ENCODE assay signal across 15 cellular contexts in the genomic region with DNA sequence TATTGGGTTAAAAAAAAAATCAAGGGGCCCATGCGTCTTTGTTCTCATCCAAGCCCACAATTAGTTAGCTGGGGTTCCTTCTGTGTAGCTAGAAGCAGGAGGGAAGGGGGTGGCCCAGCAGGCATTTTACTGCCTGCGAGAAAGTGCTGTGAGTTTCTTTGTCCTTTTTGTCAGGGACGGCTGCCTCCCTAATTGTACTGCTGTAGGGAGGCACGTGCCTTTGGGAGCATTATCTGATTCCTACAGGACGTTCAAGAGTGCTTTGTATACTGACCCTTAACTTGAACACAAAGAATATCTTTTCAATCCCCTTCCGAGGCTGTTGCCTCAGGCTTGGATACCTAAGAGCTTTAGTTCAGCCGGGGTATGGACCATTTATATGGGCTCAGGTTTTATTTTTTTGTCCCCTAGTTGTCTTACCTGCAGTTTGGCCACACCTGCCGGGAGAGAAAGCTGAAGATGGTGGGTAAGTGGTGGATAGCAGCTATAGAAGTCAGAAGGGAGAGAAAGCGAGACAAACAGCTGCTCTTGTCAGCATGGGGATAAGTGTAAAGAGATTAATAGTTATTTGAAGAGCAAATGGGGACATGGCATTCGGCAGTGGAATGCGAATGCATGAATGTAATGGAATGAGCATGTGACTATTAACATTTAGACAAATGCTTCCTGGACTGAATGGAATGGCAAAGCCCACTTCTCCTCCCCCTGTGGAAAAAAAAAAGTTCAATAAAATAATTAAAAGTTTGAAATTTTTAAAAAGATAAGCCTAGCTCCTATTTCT.
DNase-seq lines count a peak whose midpoint lies in the region; ATAC-seq, FAIRE-seq and TF ChIP-seq lines count a peak whose summit lies in the region.
"Had no signal": no experiment of that assay in that cellular context is flagged by ENCODE, and none has a peak within 500 bp of the region (broad histone marks: within the 10 kb centered on the region; RNA-seq: fewer than 3 reads in every experiment).

No MANE protein-coding gene starts in this region.

- no peaks in the 10 kb centered on the region for H3K36me3 ChIP-seq in HUES64 (ENCODE audit: insufficient read depth, low read length)
- H3K36me3 ChIP-seq: colonic mucosa had no signal

- H3K4me1 ChIP-seq in HUES64 (ENCODE audit: insufficient read depth, low read length), result peaks cover 30% of the 10 kb centered on the region
- H3K4me1 ChIP-seq: colonic mucosa, testis had no signal

- no peak for TF ChIP-seq CTCF in RWPE1 (conservative IDR thresholded peaks at IDR 0.05; ENCODE audit: low read depth)

- POLR2A ChIA-PET in RWPE1 (lab: Yijun Ruan, JAX; ENCODE audit: low non-redundant PET), result no interaction called here

- WGBS in HUES64, result 30% methylated on average over 11 of the region's 11 CpGs

- DNase-seq in RWPE1 (ENCODE audit: low spot score) (no peak), iPS DF 4.7 (ENCODE audit: extremely low read depth, low spot score) (peak; percentile 22), retina (peak; percentile 61), DMS79 treated with DMSO at 0.1 percent for 48 hours (lab: John Stamatoyannopoulos, UW) (no peak), T-helper 1 cell (no peak), GM12892 (ENCODE audit: insufficient read length) (no peak)
- DNase-seq: CD4-positive, alpha-beta memory T cell; colonic mucosa; kidney; NCI-H2029 treated with DMSO at 0.1 percent for 48 hours; OCI-M1; stimulated activated CD4-positive, alpha-beta T cell treated with anti-CD3 and anti-CD28 coated beads, Interleukin-12 subunit alpha, Interleukin-12 subunit beta, amount 100 ng/mL, for 4 hours; testis had no signal

- peak overlapping the region; percentile 56; the same call in 1 of the 2 replicates for H3K27ac ChIP-seq in HUES64 (ENCODE audit: low read depth, low read length)
- H3K27ac ChIP-seq in RWPE1, result peak overlapping the region; percentile 60; the same call in 1 of the 2 replicates
- H3K27ac ChIP-seq: colonic mucosa, testis had no signal

- no peaks in the 10 kb centered on the region for H3K9me3 ChIP-seq in HUES64 (ENCODE audit: insufficient read depth, low read depth, low read length)
- H3K9me3 ChIP-seq: colonic mucosa, testis had no signal

- no peak for ATAC-seq in GM19023 (IDR thresholded peaks at IDR 0.05; ENCODE audit: unreplicated experiment)

- H3K9ac ChIP-seq in HUES64 (ENCODE audit: low read depth, low read length), result no peak overlapping the region

- H3K4me3 ChIP-seq in HUES64 (ENCODE audit: low read length), result no peak overlapping the region
- H3K4me3 ChIP-seq: colonic mucosa, testis had no signal

- CTCF ChIA-PET in RWPE1 (lab: Yijun Ruan, JAX), result no interaction called here

- peaks cover 98% of the 10 kb centered on the region for H3K27me3 ChIP-seq in HUES64 (ENCODE audit: insufficient read depth, low read length)
- H3K27me3 ChIP-seq: colonic mucosa, testis had no signal

- no peak for TF ChIP-seq POLR2A in GM12892 (IDR thresholded peaks at IDR 0.05; ENCODE audit: low read depth, low read length)

- no peak for FAIRE-seq in GM12892 (lab: Jason Lieb, UNC)
- FAIRE-seq: kidney had no signal

Comparison
In these comparisons a context has a peak if more than half of its experiments do, and no peak if none do; other contexts are left out.
1. DNase-seq: peak in iPS DF 4.7 (single experiment) and retina (single experiment); none in RWPE1 (single experiment), DMS79 treated with DMSO at 0.1 percent for 48 hours (single experiment), T-helper 1 cell (0 of 5) and GM12892 (single experiment).